ENCODE assay signal across 9 cellular contexts in the genomic region with DNA sequence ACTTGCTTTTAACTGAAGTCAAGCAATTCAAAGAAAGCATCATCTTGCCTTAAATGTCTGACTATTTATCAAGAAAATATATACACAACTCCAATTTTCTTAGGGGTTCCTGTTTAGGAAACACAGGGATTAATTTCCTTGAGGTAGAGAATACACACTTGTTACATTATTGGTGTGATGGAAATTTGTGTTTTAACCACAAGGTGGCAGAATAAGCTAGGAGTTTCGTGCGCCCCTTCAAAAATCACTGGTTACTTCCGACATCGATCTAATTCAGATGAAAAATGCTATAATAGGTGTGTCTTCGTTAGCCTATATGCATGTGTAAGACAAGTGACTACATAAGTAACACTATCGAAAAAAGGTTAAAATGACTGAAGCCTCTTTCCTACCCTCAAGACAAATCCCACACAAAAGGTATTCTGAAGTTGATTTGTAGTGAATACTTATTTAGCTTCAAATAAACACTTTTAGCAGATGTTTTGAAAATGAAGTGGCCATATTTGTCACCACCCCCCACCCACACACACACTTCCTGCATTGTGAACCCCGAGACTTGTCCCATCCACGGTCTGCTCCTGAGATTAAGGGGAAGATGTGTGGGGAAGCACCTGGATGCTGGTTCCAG.
A peak's percentile ranks its signal among the peaks of the same experiment; 100 is the strongest.
DNase-seq lines count a peak whose midpoint lies in the region; ATAC-seq and TF ChIP-seq lines count a peak whose summit lies in the region.
"Had no signal": no experiment of that assay in that cellular context is flagged by ENCODE, and none has a peak within 500 bp of the region (broad histone marks: within the 10 kb centered on the region; RNA-seq: fewer than 3 reads in every experiment).

No MANE protein-coding gene starts in this region.

- no peaks in the 10 kb centered on the region for H3K9me3 Mint-ChIP-seq in activated T-helper 17 cell treated with anti-CD3 and anti-CD28 coated beads, Interleukin-2, amount 50 U/mL, for 72 hours

- H3K27me3 ChIP-seq in HAP-1 (ENCODE audit: low read depth) (no peaks in the 10 kb centered on the region), kidney epithelial cell (ENCODE audit: control insufficient read depth, insufficient read depth, low read length) (no peaks in the 10 kb centered on the region)

- peak; percentile 34 for TF ChIP-seq CTCF in kidney epithelial cell (IDR thresholded peaks at IDR 0.05; ENCODE audit: insufficient read depth, low read length, poor library complexity, severe bottlenecking)

- in situ Hi-C loops in HAP-1 (cut with MboI; ENCODE audit: low sequenced_read_pairs): loop anchor here (25.0 kb wide), 1 partner anchor 1166 kb away; no protein-coding TSS in a partner anchor

- H3K4me1 Mint-ChIP-seq in activated T-helper 17 cell treated with anti-CD3 and anti-CD28 coated beads, Interleukin-2, amount 50 U/mL, for 72 hours: no peaks in the 10 kb centered on the region

- H3K36me3 Mint-ChIP-seq in activated T-helper 17 cell treated with anti-CD3 and anti-CD28 coated beads, Interleukin-2, amount 50 U/mL, for 72 hours (ENCODE audit: low read depth): no peaks in the 10 kb centered on the region
- H3K36me3 Mint-ChIP-seq: activated naive CD8-positive, alpha-beta T cell had no signal

- no peak overlapping the region for H3K4me3 Mint-ChIP-seq in activated T-helper 17 cell treated with anti-CD3 and anti-CD28 coated beads, Interleukin-2, amount 50 U/mL, for 72 hours
- H3K4me3 Mint-ChIP-seq: activated naive CD8-positive, alpha-beta T cell had no signal

- H3K4me1 ChIP-seq in HAP-1: peaks cover 8% of the 10 kb centered on the region; the same call in 1 of the 2 replicates

- H3K36me3 ChIP-seq in HAP-1 (replicated peaks) (no peaks in the 10 kb centered on the region), kidney epithelial cell (ENCODE audit: control insufficient read depth, insufficient read depth, low read length) (no peaks in the 10 kb centered on the region)

- no peak for ATAC-seq in GM21528 (IDR thresholded peaks at IDR 0.05; ENCODE audit: low FRiP score, unreplicated experiment)
- ATAC-seq in activated T-helper 17 cell treated with anti-CD3 and anti-CD28 coated beads, Interleukin-2, amount 50 U/mL, for 72 hours (replicated peaks): no peak

- H3K9me3 ChIP-seq in HAP-1: no peaks in the 10 kb centered on the region

- DNase-seq in NCI-H1436 (lab: John Stamatoyannopoulos, UW): peak; percentile 12
- DNase-seq in NCI-H1436 treated with DMSO at 0.1 percent for 48 hours (lab: John Stamatoyannopoulos, UW): no peak
- DNase-seq in HAP-1 (ENCODE audit: low spot score in 2 of 2): peak; percentile 41 to 75
- peak; percentile 61 for DNase-seq in NCI-H1105 treated with DMSO at 0.1 percent for 48 hours (lab: John Stamatoyannopoulos, UW)
- peak; percentile 7 for DNase-seq in amniotic epithelial cell (ENCODE audit: low read depth)
- no peak for DNase-seq in kidney epithelial cell (ENCODE audit: low read depth)

- no peaks in the 10 kb centered on the region for H3K27me3 Mint-ChIP-seq in activated T-helper 17 cell treated with anti-CD3 and anti-CD28 coated beads, Interleukin-2, amount 50 U/mL, for 72 hours

- H3K4me3 ChIP-seq in HAP-1 (no peak overlapping the region), kidney epithelial cell (ENCODE audit: low read depth, low read length) (no peak overlapping the region)

- H3K27ac Mint-ChIP-seq in activated T-helper 17 cell treated with anti-CD3 and anti-CD28 coated beads, Interleukin-2, amount 50 U/mL, for 72 hours: no peak overlapping the region
- H3K27ac Mint-ChIP-seq: activated naive CD8-positive, alpha-beta T cell had no signal

Comparison
In these comparisons a context has a peak if more than half of its experiments do, and no peak if none do; other contexts are left out.
1. DNase-seq: peak in NCI-H1436 (single experiment), HAP-1 (2 of 2), NCI-H1105 treated with DMSO at 0.1 percent for 48 hours (single experiment) and amniotic epithelial cell (single experiment); none in NCI-H1436 treated with DMSO at 0.1 percent for 48 hours (single experiment) and kidney epithelial cell (single experiment).